ENCODE assay signal across 6 cellular contexts in genomic region chr1:218024211-218024720, GRCh38.
"Had no signal": no experiment of that assay in that cellular context is flagged by ENCODE, and none has a peak within 500 bp of the region (broad histone marks: within the 10 kb centered on the region; RNA-seq: fewer than 3 reads in every experiment).

No MANE protein-coding gene starts in this region.

- H3K27ac Mint-ChIP-seq: IgD-negative memory B cell had no signal

- FAIRE-seq: HTR-8/SVneo had no signal

- H3K36me3 Mint-ChIP-seq: IgD-negative memory B cell had no signal

- H3K27me3 Mint-ChIP-seq: IgD-negative memory B cell had no signal

- H3K4me3 Mint-ChIP-seq: IgD-negative memory B cell had no signal

- DNase-seq: GOT3, H7, HCEC 1CT, KBM-7 had no signal

- H3K4me1 Mint-ChIP-seq: IgD-negative memory B cell had no signal
